14 cellular contexts compared by ENCODE assay signal in genomic region chr1:204577794-204578478, GRCh38.
DNase-seq lines count a peak whose midpoint lies in the region; ATAC-seq and TF ChIP-seq lines count a peak whose summit lies in the region.
"Had no signal": no experiment of that assay in that cellular context is flagged by ENCODE, and none has a peak within 500 bp of the region (broad histone marks: within the 10 kb centered on the region; RNA-seq: fewer than 3 reads in every experiment).

No MANE protein-coding gene starts in this region.

- no peaks in the 10 kb centered on the region for H3K27me3 ChIP-seq in BLaER1 treated with 17β-estradiol and CSF1 and Interleukin-3, amounts not matched to agents 10 nM and 100 nM
- H3K27me3 ChIP-seq in CD8-positive, alpha-beta memory T cell (ENCODE audit: insufficient read depth, low read length, poor library complexity, severe bottlenecking) = no peaks in the 10 kb centered on the region
- H3K27me3 ChIP-seq: heart left ventricle, right lobe of liver had no signal

- peaks cover 11 to 25% (median 21%) of the 10 kb centered on the region in 3 donors for H3K4me1 Mint-ChIP-seq in CD8-positive, alpha-beta memory T cell
- H3K4me1 Mint-ChIP-seq in T-helper 17 cell = peaks cover 38% of the 10 kb centered on the region
- H3K4me1 Mint-ChIP-seq in immature natural killer cell = peaks cover 18 to 20% of the 10 kb centered on the region in 2 donors

- peaks cover 0 to 2% of the 10 kb centered on the region in 2 donors for H3K27me3 Mint-ChIP-seq in CD8-positive, alpha-beta memory T cell
- H3K27me3 Mint-ChIP-seq in T-helper 17 cell (no peaks in the 10 kb centered on the region), immature natural killer cell (ENCODE audit: low read depth in 3 of 3) (peaks cover 0 to 6% (median 0%) of the 10 kb centered on the region in 3 donors)

- peaks cover 0 to 8% (median 0%) of the 10 kb centered on the region in 11 experiments; a peak in 3 of 22 replicates for H4K20me1 ChIP-seq in BLaER1 treated with 17β-estradiol and CSF1 and Interleukin-3, amounts not matched to agents 10 nM and 100 nM

- peak overlapping the region in 10 of 11 experiments; percentile 20 to 71 (median 65); a peak in 20 of 22 replicates for H3K9ac ChIP-seq in BLaER1 treated with 17β-estradiol and CSF1 and Interleukin-3, amounts not matched to agents 10 nM and 100 nM

- H3K27ac ChIP-seq in BLaER1 treated with 17β-estradiol and CSF1 and Interleukin-3, amounts not matched to agents 10 nM and 100 nM = peak overlapping the region in 10 of 11 experiments; percentile 7 to 78 (median 72); a peak in 18 of 22 replicates
- no peak overlapping the region for H3K27ac ChIP-seq in CD8-positive, alpha-beta memory T cell (ENCODE audit: low read depth, low read length)
- H3K27ac ChIP-seq in RWPE1 = no peak overlapping the region
- H3K27ac ChIP-seq: brain microvascular endothelial cell, right lobe of liver had no signal

- no peak for ATAC-seq in T-helper 17 cell

- peak overlapping the region in 7 of 8 donors; percentile 10 to 91 (median 65) for H3K27ac Mint-ChIP-seq in CD8-positive, alpha-beta memory T cell
- H3K27ac Mint-ChIP-seq in T-helper 17 cell (peak overlapping the region; percentile 95), immature natural killer cell (peak overlapping the region; percentile 62 to 91 (median 83))

- peaks cover 0 to 49% (median 8%) of the 10 kb centered on the region in 3 donors for H3K36me3 Mint-ChIP-seq in CD8-positive, alpha-beta memory T cell
- H3K36me3 Mint-ChIP-seq in T-helper 17 cell (ENCODE audit: low read depth) = no peaks in the 10 kb centered on the region
- peaks cover 5 to 37% (median 24%) of the 10 kb centered on the region in 3 donors for H3K36me3 Mint-ChIP-seq in immature natural killer cell

- H3K4me1 ChIP-seq in BLaER1 treated with 17β-estradiol and CSF1 and Interleukin-3, amounts not matched to agents 10 nM and 100 nM = peaks cover 23 to 73% (median 65%) of the 10 kb centered on the region in 10 experiments
- H3K4me1 ChIP-seq in CD8-positive, alpha-beta memory T cell (ENCODE audit: insufficient read depth, low read length) = peaks cover 25% of the 10 kb centered on the region
- H3K4me1 ChIP-seq: right lobe of liver had no signal

- peak overlapping the region in 2 of 7 donors; percentile 83 for H3K4me3 Mint-ChIP-seq in CD8-positive, alpha-beta memory T cell
- H3K4me3 Mint-ChIP-seq in T-helper 17 cell = no peak overlapping the region
- H3K4me3 Mint-ChIP-seq in immature natural killer cell = no peak overlapping the region

- peak overlapping the region in 9 of 10 experiments; percentile 32 to 57 (median 47); a peak in 15 of 20 replicates for H3K4me3 ChIP-seq in BLaER1 treated with 17β-estradiol and CSF1 and Interleukin-3, amounts not matched to agents 10 nM and 100 nM
- no peak overlapping the region for H3K4me3 ChIP-seq in CD8-positive, alpha-beta memory T cell (ENCODE audit: low read length)
- H3K4me3 ChIP-seq: right lobe of liver had no signal

- CTCF ChIA-PET in CD8-positive, alpha-beta memory T cell (lab: Charles Lee) = interaction anchor here (2.2 kb wide), 1 partner anchor 12 kb away, joined by 7 read pairs; no protein-coding TSS in a partner anchor
- CTCF ChIA-PET in RWPE1 (lab: Yijun Ruan, JAX) = interaction anchor here (0.7 kb wide), 1 partner anchor 169 kb away, joined by 3 read pairs; no protein-coding TSS in a partner anchor

- peaks cover 0 to 14% (median 8%) of the 10 kb centered on the region in 11 experiments; a peak in 9 of 22 replicates for H3K36me3 ChIP-seq in BLaER1 treated with 17β-estradiol and CSF1 and Interleukin-3, amounts not matched to agents 10 nM and 100 nM
- peaks cover 6% of the 10 kb centered on the region for H3K36me3 ChIP-seq in CD8-positive, alpha-beta memory T cell (ENCODE audit: insufficient read depth, low read length)
- H3K36me3 ChIP-seq: brain microvascular endothelial cell, right lobe of liver had no signal

- H3K9me3 Mint-ChIP-seq in CD8-positive, alpha-beta memory T cell = no peaks in the 10 kb centered on the region
- H3K9me3 Mint-ChIP-seq in immature natural killer cell = no peaks in the 10 kb centered on the region

- H3K4me2 ChIP-seq in BLaER1 treated with 17β-estradiol and CSF1 and Interleukin-3, amounts not matched to agents 10 nM and 100 nM = peak overlapping the region; percentile 79 to 97 (median 93)

- no peaks in the 10 kb centered on the region for H3K9me3 ChIP-seq in BLaER1 treated with 17β-estradiol and CSF1 and Interleukin-3, amounts not matched to agents 10 nM and 100 nM (replicated peaks in 1 of 11)
- H3K9me3 ChIP-seq in CD8-positive, alpha-beta memory T cell (ENCODE audit: low read length) = no peaks in the 10 kb centered on the region
- no peaks in the 10 kb centered on the region for H3K9me3 ChIP-seq in T-helper 17 cell (ENCODE audit: control insufficient read depth, low read length, poor library complexity, severe bottlenecking)
- H3K9me3 ChIP-seq: heart left ventricle, right lobe of liver had no signal

- no peak for DNase-seq in CD8-positive, alpha-beta memory T cell
- DNase-seq in T-helper 17 cell (no peak), immature natural killer cell (no peak), medulla oblongata (ENCODE audit: extremely low spot score) (no peak), RWPE1 (ENCODE audit: low spot score) (no peak)
- DNase-seq in effector CD4-positive, alpha-beta T cell = no peak
- DNase-seq: activated gamma-delta T cell treated with Interleukin-2 at 50 U/mL for 16 hours, AML-193, brain microvascular endothelial cell, HCEC 1CT, NCI-H1694 had no signal

- POLR2A ChIA-PET in CD8-positive, alpha-beta memory T cell (lab: Charles Lee) = no interaction called here
- POLR2A ChIA-PET in RWPE1 (lab: Yijun Ruan, JAX; ENCODE audit: low non-redundant PET) = no interaction called here

- TF ChIP-seq CTCF in RWPE1 (conservative IDR thresholded peaks at IDR 0.05; ENCODE audit: low read depth) = no peak

Comparison
In these comparisons a context has a peak if more than half of its experiments do, and no peak if none do; other contexts are left out.
1. H3K27ac ChIP-seq: peak in BLaER1 treated with 17β-estradiol and CSF1 and Interleukin-3, amounts not matched to agents 10 nM and 100 nM (10 of 11); none in CD8-positive, alpha-beta memory T cell (single experiment) and RWPE1 (single experiment).
2. Peak in every context shown above with its lines, with median percentiles within 50 percentile points of each other: H3K27ac Mint-ChIP-seq.